ENCODE assay signal across 8 cellular contexts in genomic region chr10:68721673-68721963, GRCh38. TPM values are rescaled to one million over a fixed set of nuclear protein-coding genes. Genes with fewer than 3 reads are reported as not detected.
DNase-seq lines count a peak whose midpoint lies in the region; ATAC-seq, FAIRE-seq and TF ChIP-seq lines count a peak whose summit lies in the region.

No MANE protein-coding gene starts in this region.

- no peaks in the 10 kb centered on the region for H3K27me3 ChIP-seq in CD8-positive, alpha-beta T cell (ENCODE audit: insufficient read depth, low read length)
- no peaks in the 10 kb centered on the region for H3K27me3 ChIP-seq in iPS-15b (ENCODE audit: control insufficient read depth, insufficient read depth, low read length)

- peak overlapping the region; percentile 87 for H3K4me3 ChIP-seq in CD8-positive, alpha-beta T cell (ENCODE audit: low read depth, low read length)
- H3K4me3 ChIP-seq in iPS-15b (ENCODE audit: low read depth, low read length) = peak overlapping the region; percentile 88

- intact Hi-C loops in CD8-positive, alpha-beta T cell (cut with DNase I, micrococcal nuclease) = loop anchor here (1.0 to 10.0 kb wide), 14 partner anchors 169 to 647 kb away; partner anchors contain the start of genes DDX21 (in 2 of the 2), DDX50 (in 2 of the 2), RUFY2 (in 2 of the 2) and SLC25A16 (in 2 of the 2)
- intact Hi-C loops in activated T-helper 2 cell treated with anti-CD3 and anti-CD28 coated beads, Interferon-gamma antibody, Interleukin-2, Interleukin-4, amounts not matched to agents 10 μg/mL and 5 μg/mL and 100 μg/mL, durations not matched to agents 14 hours and 24 hours and 36 hours (cut with micrococcal nuclease) = loop anchor here (1.0 to 5.0 kb wide), 10 partner anchors 119 to 647 kb away; partner anchors contain the start of genes DDX21, DDX50, DNA2 and HERC4

- H3K27me3 Mint-ChIP-seq in CD8-positive, alpha-beta T cell (ENCODE audit: low read depth) = no peaks in the 10 kb centered on the region
- no peaks in the 10 kb centered on the region for H3K27me3 Mint-ChIP-seq in activated T-helper 2 cell treated with anti-CD3 and anti-CD28 coated beads, Interferon-gamma antibody, Interleukin-2, Interleukin-4, amounts not matched to agents 10 μg/mL and 5 μg/mL and 100 μg/mL, durations not matched to agents 14 hours and 24 hours and 36 hours (ENCODE audit: low read depth)
- H3K27me3 Mint-ChIP-seq in stimulated activated naive CD8-positive, alpha-beta T cell treated with anti-CD3 and anti-CD28 coated beads, Interleukin-15, amount 100 ng/mL, for 72 hours = no peaks in the 10 kb centered on the region

- H3K36me3 Mint-ChIP-seq in CD8-positive, alpha-beta T cell = peaks cover 32% of the 10 kb centered on the region
- peaks cover 37% of the 10 kb centered on the region for H3K36me3 Mint-ChIP-seq in activated T-helper 2 cell treated with anti-CD3 and anti-CD28 coated beads, Interferon-gamma antibody, Interleukin-2, Interleukin-4, amounts not matched to agents 10 μg/mL and 5 μg/mL and 100 μg/mL, durations not matched to agents 14 hours and 24 hours and 36 hours (ENCODE audit: low read depth)

- CTCF ChIA-PET in CD8-positive, alpha-beta T cell (lab: Charles Lee) = no interaction called here

- H3K4me3 Mint-ChIP-seq in CD8-positive, alpha-beta T cell = peak overlapping the region; percentile 100
- H3K4me3 Mint-ChIP-seq in activated T-helper 2 cell treated with anti-CD3 and anti-CD28 coated beads, Interferon-gamma antibody, Interleukin-2, Interleukin-4, amounts not matched to agents 10 μg/mL and 5 μg/mL and 100 μg/mL, durations not matched to agents 14 hours and 24 hours and 36 hours (ENCODE audit: low read depth) = peak overlapping the region; percentile 80
- peak overlapping the region; percentile 89 to 99 for H3K4me3 Mint-ChIP-seq in stimulated activated naive CD8-positive, alpha-beta T cell treated with anti-CD3 and anti-CD28 coated beads, Interleukin-15, amount 100 ng/mL, for 72 hours

- FAIRE-seq in urothelium cell line (lab: Jason Lieb, UNC) = no peak

- peak overlapping the region; percentile 99 for H3K27ac Mint-ChIP-seq in CD8-positive, alpha-beta T cell
- peak overlapping the region; percentile 89 for H3K27ac Mint-ChIP-seq in activated T-helper 2 cell treated with anti-CD3 and anti-CD28 coated beads, Interferon-gamma antibody, Interleukin-2, Interleukin-4, amounts not matched to agents 10 μg/mL and 5 μg/mL and 100 μg/mL, durations not matched to agents 14 hours and 24 hours and 36 hours
- H3K27ac Mint-ChIP-seq in stimulated activated naive CD8-positive, alpha-beta T cell treated with anti-CD3 and anti-CD28 coated beads, Interleukin-15, amount 100 ng/mL, for 72 hours = peak overlapping the region; percentile 96 to 98

- peaks cover 10% of the 10 kb centered on the region for H3K36me3 ChIP-seq in CD8-positive, alpha-beta T cell (ENCODE audit: insufficient read depth, low read length)
- H3K36me3 ChIP-seq in iPS-15b (ENCODE audit: control insufficient read depth, insufficient read depth, low read length) = peaks cover 10% of the 10 kb centered on the region

- peaks cover 20% of the 10 kb centered on the region for H3K4me1 Mint-ChIP-seq in CD8-positive, alpha-beta T cell (ENCODE audit: low read depth)
- H3K4me1 Mint-ChIP-seq in activated T-helper 2 cell treated with anti-CD3 and anti-CD28 coated beads, Interferon-gamma antibody, Interleukin-2, Interleukin-4, amounts not matched to agents 10 μg/mL and 5 μg/mL and 100 μg/mL, durations not matched to agents 14 hours and 24 hours and 36 hours (ENCODE audit: low read depth) = peaks cover 11% of the 10 kb centered on the region
- H3K4me1 Mint-ChIP-seq in stimulated activated naive CD8-positive, alpha-beta T cell treated with anti-CD3 and anti-CD28 coated beads, Interleukin-15, amount 100 ng/mL, for 72 hours = peaks cover 17% of the 10 kb centered on the region

- peak overlapping the region; percentile 83 for H3K27ac ChIP-seq in CD8-positive, alpha-beta T cell (ENCODE audit: low read depth, low read length)

- no peak for ATAC-seq in CD8-positive, alpha-beta T cell
- ATAC-seq in HG02571 (IDR thresholded peaks at IDR 0.05; ENCODE audit: unreplicated experiment) = peak; percentile 8
- peak; percentile 18 for ATAC-seq in stimulated activated naive CD8-positive, alpha-beta T cell treated with anti-CD3 and anti-CD28 coated beads, Interleukin-15, amount 100 ng/mL, for 72 hours
- no peak for ATAC-seq in HG03097 (IDR thresholded peaks at IDR 0.05; ENCODE audit: low FRiP score, unreplicated experiment)

- DNase-seq in CD8-positive, alpha-beta T cell = no peak
- DNase-seq in activated T-helper 2 cell treated with anti-CD3 and anti-CD28 coated beads, Interferon-gamma antibody, Interleukin-2, Interleukin-4, amounts not matched to agents 10 μg/mL and 5 μg/mL and 100 μg/mL, durations not matched to agents 14 hours and 24 hours and 36 hours (ENCODE audit: low spot score) = no peak
- no peak for DNase-seq in stimulated activated naive CD8-positive, alpha-beta T cell treated with anti-CD3 and anti-CD28 coated beads, Interleukin-15, amount 100 ng/mL, for 72 hours
- DNase-seq in urothelium cell line (ENCODE audit: low spot score) = no peak
- no peak for DNase-seq in activated CD4-positive, CD25-positive, alpha-beta regulatory T cell (lab: John Stamatoyannopoulos, UW)

- H3K9me3 ChIP-seq in CD8-positive, alpha-beta T cell (ENCODE audit: low read length) = no peaks in the 10 kb centered on the region
- no peaks in the 10 kb centered on the region for H3K9me3 ChIP-seq in iPS-15b (ENCODE audit: control insufficient read depth, insufficient read depth, low read length)

- H3K9me3 Mint-ChIP-seq in CD8-positive, alpha-beta T cell = no peaks in the 10 kb centered on the region
- no peaks in the 10 kb centered on the region for H3K9me3 Mint-ChIP-seq in activated T-helper 2 cell treated with anti-CD3 and anti-CD28 coated beads, Interferon-gamma antibody, Interleukin-2, Interleukin-4, amounts not matched to agents 10 μg/mL and 5 μg/mL and 100 μg/mL, durations not matched to agents 14 hours and 24 hours and 36 hours
- H3K9me3 Mint-ChIP-seq in stimulated activated naive CD8-positive, alpha-beta T cell treated with anti-CD3 and anti-CD28 coated beads, Interleukin-15, amount 100 ng/mL, for 72 hours = no peaks in the 10 kb centered on the region

- peak overlapping the region; percentile 99 for H3K9ac ChIP-seq in iPS-15b (ENCODE audit: low read depth, low read length)

- no peak for TF ChIP-seq CTCF in CD8-positive, alpha-beta T cell (IDR thresholded peaks at IDR 0.05)

- POLR2A ChIA-PET in CD8-positive, alpha-beta T cell (lab: Charles Lee) = interaction anchor here (0.6 to 1.5 kb wide), 4 partner anchors 9 to 493 kb away, joined by 3 to 6 read pairs (median 4); partner anchors contain the start of genes HNRNPH3 and PBLD

- H3K4me1 ChIP-seq in CD8-positive, alpha-beta T cell (ENCODE audit: insufficient read depth, low read length) = peaks cover 10% of the 10 kb centered on the region
- H3K4me1 ChIP-seq in iPS-15b (ENCODE audit: control insufficient read depth, insufficient read depth, low read length) = peaks cover 3% of the 10 kb centered on the region

RNA-seq across cellular contexts. Expression of gene CCAR1, which starts 0.6 kb away (rescaled TPM):
- 10 to 100 TPM; 70.8 to 79.1 TPM for total RNA-seq in CD8-positive, alpha-beta T cell
- total RNA-seq in activated T-helper 2 cell treated with anti-CD3 and anti-CD28 coated beads, Interferon-gamma antibody, Interleukin-2, Interleukin-4, amounts not matched to agents 10 μg/mL and 5 μg/mL and 100 μg/mL, durations not matched to agents 14 hours and 24 hours and 36 hours = 94.6 and 108 TPM in 2 replicates

Comparison
In these comparisons a context has a peak if more than half of its experiments do, and no peak if none do; other contexts are left out.
1. ATAC-seq: peak in HG02571 (single experiment) and stimulated activated naive CD8-positive, alpha-beta T cell treated with anti-CD3 and anti-CD28 coated beads, Interleukin-15, amount 100 ng/mL, for 72 hours (single experiment); none in CD8-positive, alpha-beta T cell (single experiment) and HG03097 (single experiment).
2. Peak in every context shown above with its lines, with median percentiles within 50 percentile points of each other: H3K27ac Mint-ChIP-seq and H3K4me3 Mint-ChIP-seq.